27 cellular contexts compared by ENCODE assay signal in genomic region chr1:18045654-18046053, GRCh38.
"Had no signal": no experiment of that assay in that cellular context is flagged by ENCODE, and none has a peak within 500 bp of the region (broad histone marks: within the 10 kb centered on the region; RNA-seq: fewer than 3 reads in every experiment).

No MANE protein-coding gene starts in this region.

- H3K27me3 ChIP-seq: neural progenitor cell, ovary, thyroid gland, upper lobe of left lung, vagina had no signal

- DNase-seq: naive thymus-derived CD4-positive, alpha-beta T cell; natural killer cell; occipital lobe; ovary; posterior cingulate gyrus; psoas muscle; right cardiac atrium; spleen; stimulated activated CD4-positive, alpha-beta T cell treated with anti-CD3 and anti-CD28 coated beads, Interleukin-12 subunit alpha, Interleukin-12 subunit beta, amount 100 ng/mL, for 4 hours; stimulated activated CD4-positive, alpha-beta T cell treated with anti-CD3 and anti-CD28 coated beads, Interleukin-1b, Interleukin-23, amount 100 ng/mL, for 48 hours; stimulated activated CD4-positive, alpha-beta T cell treated with anti-CD3 and anti-CD28 coated beads, Interleukin-4, amount 100 ng/mL, for 1 hour; stimulated activated CD4-positive, alpha-beta T cell treated with anti-CD3 and anti-CD28 coated beads, Interleukin-4, amount 100 ng/mL, for 4 hours; stimulated activated CD8-positive, alpha-beta memory T cell treated with anti-CD3 and anti-CD28 coated beads, Interleukin-4, amount 100 ng/mL, for 48 hours; stimulated activated naive CD4-positive, alpha-beta T cell; stimulated activated naive CD8-positive, alpha-beta T cell treated with anti-CD3 and anti-CD28 coated beads, Interleukin-15, amount 100 ng/mL, for 72 hours; stimulated activated naive CD8-positive, alpha-beta T cell treated with anti-CD3 and anti-CD28 coated beads, Interleukin-15, Interleukin-2, amounts not matched to agents 100 U/mL and 50 U/mL, for 24 hours; substantia nigra; thyroid gland; trophoblast cell had no signal

- H3K4me3 ChIP-seq: neural progenitor cell, ovary, psoas muscle, skin epidermis, smooth muscle cell, spleen, thoracic aorta, thyroid gland, tibial nerve, upper lobe of left lung, vagina had no signal

- H3K36me3 ChIP-seq: neural progenitor cell, ovary, spleen, thoracic aorta, thyroid gland, tibial nerve, upper lobe of left lung, vagina had no signal

- H3K9me3 ChIP-seq: ovary, psoas muscle, spleen, thoracic aorta, thyroid gland, tibial nerve, upper lobe of left lung, vagina had no signal

- H3K79me2 ChIP-seq: parathyroid adenoma had no signal

- H3K27ac ChIP-seq: neural progenitor cell, ovary, parathyroid adenoma, psoas muscle, skin epidermis, spleen, thoracic aorta, thyroid gland, tibial nerve, upper lobe of left lung, vagina had no signal

- H2AFZ ChIP-seq: neural progenitor cell, parathyroid adenoma had no signal

- H3K4me1 ChIP-seq: parathyroid adenoma, psoas muscle, thyroid gland, tibial nerve, upper lobe of left lung, vagina had no signal

- H3K4me2 ChIP-seq: neural progenitor cell, smooth muscle cell had no signal

- H3K9ac ChIP-seq: neural progenitor cell, parathyroid adenoma had no signal
